Comparison of ENCODE assay signal across 16 cellular contexts in genomic region chr11:96579642-96580041, GRCh38.
"Had no signal": no experiment of that assay in that cellular context is flagged by ENCODE, and none has a peak within 500 bp of the region (broad histone marks: within the 10 kb centered on the region; RNA-seq: fewer than 3 reads in every experiment).

No MANE protein-coding gene starts in this region.

- H2AFZ ChIP-seq: hepatocyte had no signal

- H3K79me2 ChIP-seq: hepatocyte had no signal

- H3K36me3 ChIP-seq: ascending aorta, colonic mucosa, lower lobe of right lung, sigmoid colon, stomach had no signal

- H3K4me2 ChIP-seq: hepatocyte had no signal

- H3K4me3 ChIP-seq: ascending aorta, colonic mucosa, hepatocyte, lower lobe of right lung, sigmoid colon, stomach had no signal

- ATAC-seq: activated CD4-positive, alpha-beta T cell treated with anti-CD3 and anti-CD28 coated beads for 36 hours; foreskin keratinocyte; left cardiac atrium; lower lobe of right lung; natural killer cell; stimulated activated effector memory CD8-positive, alpha-beta T cell treated with anti-CD3 and anti-CD28 coated beads, Interleukin-12 subunit alpha, Interleukin-12 subunit beta, amount 100 ng/mL, for 72 hours; WTC11 had no signal

- DNase-seq: activated CD4-positive, alpha-beta T cell treated with anti-CD3 and anti-CD28 coated beads for 36 hours; activated CD4-positive, alpha-beta T cell treated with anti-CD3 and anti-CD28 coated beads, Interleukin-2, amount 50 U/mL, for 48 hours; activated gamma-delta T cell; colonic mucosa; foreskin keratinocyte; left cardiac atrium; lower lobe of right lung; natural killer cell; sigmoid colon; stimulated activated CD4-positive, alpha-beta T cell treated with anti-CD3 and anti-CD28 coated beads, Interleukin-4, amount 100 ng/mL, for 24 hours; stomach; trophoblast cell had no signal

- H3K9me3 ChIP-seq: colonic mucosa, sigmoid colon, stomach had no signal

- H3K27me3 ChIP-seq: ascending aorta, colonic mucosa, foreskin keratinocyte, hepatocyte, sigmoid colon, stomach had no signal

- H3K27ac ChIP-seq: ascending aorta, colonic mucosa, foreskin keratinocyte, hepatocyte, lower lobe of right lung, sigmoid colon, stomach had no signal
